ENCODE assay signal across 18 cellular contexts in the genomic region with DNA sequence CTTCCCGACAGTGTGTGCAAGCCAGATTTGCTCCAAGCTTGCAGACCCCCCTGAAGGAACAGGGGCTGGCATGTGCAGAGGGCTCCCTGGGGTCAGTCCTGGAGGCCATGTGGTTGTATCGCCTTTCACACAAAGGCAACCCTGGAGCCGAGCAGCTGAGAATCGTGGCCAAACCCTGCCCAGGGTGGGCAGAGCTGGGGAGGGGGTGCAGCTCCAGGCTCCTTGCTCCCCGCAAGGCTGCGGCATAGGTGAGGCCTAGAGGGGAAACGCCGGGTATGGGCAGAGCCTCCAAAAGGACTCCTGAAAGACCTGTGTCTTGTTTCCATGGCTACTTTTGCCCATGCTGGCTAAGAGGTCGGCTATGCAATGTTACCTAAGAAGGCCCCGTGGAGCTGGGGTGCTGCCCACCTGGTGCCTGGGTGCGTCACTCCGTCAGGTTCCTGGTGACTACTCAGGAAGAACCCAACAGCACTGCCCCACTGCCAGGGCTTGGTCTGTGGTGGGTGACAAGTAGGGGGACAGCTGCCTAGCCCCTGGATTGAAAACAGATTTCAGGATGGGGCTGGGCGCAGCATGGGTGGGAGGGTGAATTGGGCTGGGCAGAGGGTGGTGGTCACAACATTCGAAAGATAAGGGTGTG.
"Had no signal": no experiment of that assay in that cellular context is flagged by ENCODE, and none has a peak within 500 bp of the region (broad histone marks: within the 10 kb centered on the region; RNA-seq: fewer than 3 reads in every experiment).

No MANE protein-coding gene starts in this region.

- H3K9me3 Mint-ChIP-seq: activated naive CD4-positive, alpha-beta T cell treated with anti-CD3 and anti-CD28 coated beads, Interleukin-2, amount 10 ng/mL, durations not matched to agents 7 days and 5 days; activated naive CD8-positive, alpha-beta T cell treated with anti-CD3 and anti-CD28 coated beads, Interleukin-2, amount 50 U/mL, for 24 hours; activated T-cell treated with anti-CD3 and anti-CD28 coated beads, Interleukin-2, amount 50 U/mL, for 4 hours; mesothelial cell of epicardium; nephron; stimulated activated naive CD8-positive, alpha-beta T cell treated with anti-CD3 and anti-CD28 coated beads, Interleukin-15, amount 100 ng/mL, for 72 hours had no signal

- H3K27ac ChIP-seq: ascending aorta, esophagus muscularis mucosa, heart right ventricle, skin epidermis, vagina, WERI-Rb-1 had no signal

- H3K4me3 Mint-ChIP-seq: activated naive CD4-positive, alpha-beta T cell treated with anti-CD3 and anti-CD28 coated beads, Interleukin-2, amount 10 ng/mL, durations not matched to agents 7 days and 5 days; activated naive CD8-positive, alpha-beta T cell treated with anti-CD3 and anti-CD28 coated beads, Interleukin-2, amount 50 U/mL, for 24 hours; activated T-cell treated with anti-CD3 and anti-CD28 coated beads, Interleukin-2, amount 50 U/mL, for 4 hours; mesothelial cell of epicardium; nephron; stimulated activated naive CD8-positive, alpha-beta T cell treated with anti-CD3 and anti-CD28 coated beads, Interleukin-15, amount 100 ng/mL, for 72 hours had no signal

- H3K27ac Mint-ChIP-seq: activated naive CD4-positive, alpha-beta T cell treated with anti-CD3 and anti-CD28 coated beads, Interleukin-2, amount 10 ng/mL, durations not matched to agents 7 days and 5 days; activated naive CD8-positive, alpha-beta T cell treated with anti-CD3 and anti-CD28 coated beads, Interleukin-2, amount 50 U/mL, for 24 hours; mesothelial cell of epicardium; nephron; stimulated activated naive CD8-positive, alpha-beta T cell treated with anti-CD3 and anti-CD28 coated beads, Interleukin-15, amount 100 ng/mL, for 72 hours had no signal

- H3K36me3 ChIP-seq: ascending aorta, esophagus muscularis mucosa, heart right ventricle, vagina, WERI-Rb-1 had no signal

- H3K4me1 ChIP-seq: ascending aorta, esophagus muscularis mucosa, heart right ventricle, vagina had no signal

- H3K9me3 ChIP-seq: ascending aorta, esophagus muscularis mucosa, heart right ventricle, vagina had no signal

- H3K27me3 ChIP-seq: ascending aorta, vagina had no signal

- H3K4me3 ChIP-seq: ascending aorta, esophagus muscularis mucosa, heart right ventricle, lung, skin epidermis, vagina had no signal

- DNase-seq: activated CD4-positive, alpha-beta T cell treated with anti-CD3 and anti-CD28 coated beads, Interleukin-2, amount 50 U/mL, for 4 hours; activated naive CD4-positive, alpha-beta T cell treated with anti-CD3 and anti-CD28 coated beads, Interleukin-2, amount 10 ng/mL, durations not matched to agents 7 days and 5 days; activated naive CD8-positive, alpha-beta T cell treated with anti-CD3 and anti-CD28 coated beads, Interleukin-2, amount 50 U/mL, for 24 hours; activated T-cell treated with anti-CD3 and anti-CD28 coated beads, Interleukin-2, amount 50 U/mL, for 4 hours; effector CD8-positive, alpha-beta T cell; heart right ventricle; nucleus accumbens; stimulated activated naive CD8-positive, alpha-beta T cell treated with anti-CD3 and anti-CD28 coated beads, Interleukin-15, amount 100 ng/mL, for 72 hours; SW 1271; T-helper 2 cell; WERI-Rb-1 had no signal

- H3K4me1 Mint-ChIP-seq: activated naive CD8-positive, alpha-beta T cell treated with anti-CD3 and anti-CD28 coated beads, Interleukin-2, amount 50 U/mL, for 24 hours; mesothelial cell of epicardium; nephron; stimulated activated naive CD8-positive, alpha-beta T cell treated with anti-CD3 and anti-CD28 coated beads, Interleukin-15, amount 100 ng/mL, for 72 hours had no signal

- ATAC-seq: activated naive CD8-positive, alpha-beta T cell treated with anti-CD3 and anti-CD28 coated beads, Interleukin-2, amount 50 U/mL, for 24 hours; activated T-cell treated with anti-CD3 and anti-CD28 coated beads, Interleukin-2, amount 50 U/mL, for 4 hours; heart right ventricle; stimulated activated naive CD8-positive, alpha-beta T cell treated with anti-CD3 and anti-CD28 coated beads, Interleukin-15, amount 100 ng/mL, for 72 hours had no signal

- H3K36me3 Mint-ChIP-seq: activated naive CD4-positive, alpha-beta T cell treated with anti-CD3 and anti-CD28 coated beads, Interleukin-2, amount 10 ng/mL, durations not matched to agents 7 days and 5 days; mesothelial cell of epicardium had no signal
